Comparison of ENCODE assay signal across 2 cellular contexts in genomic region chr14:78086342-78086741, GRCh38.
TF ChIP-seq lines count a peak whose summit lies in the region.

No MANE protein-coding gene starts in this region.

TF ChIP-seq in GM23338, 12 proteins besides CTCF, POLR2A, EP300 and RAD21:
- TF ChIP-seq JUNB (IDR thresholded peaks at IDR 0.05; ENCODE audit: unreplicated experiment) (no peak), ETS1 (IDR thresholded peaks at IDR 0.05) (no peak)
TF ChIP-seq in GM23338: peak in this region for 0.

TF ChIP-seq in H1, 55 proteins besides CTCF, POLR2A, EP300 and RAD21:
- TF ChIP-seq HDAC6 (IDR thresholded peaks at IDR 0.05; ENCODE audit: low read depth, low read length) (no peak), MAFK (IDR thresholded peaks at IDR 0.05; ENCODE audit: low read depth, low read length) (no peak)
